In the genomic region with DNA sequence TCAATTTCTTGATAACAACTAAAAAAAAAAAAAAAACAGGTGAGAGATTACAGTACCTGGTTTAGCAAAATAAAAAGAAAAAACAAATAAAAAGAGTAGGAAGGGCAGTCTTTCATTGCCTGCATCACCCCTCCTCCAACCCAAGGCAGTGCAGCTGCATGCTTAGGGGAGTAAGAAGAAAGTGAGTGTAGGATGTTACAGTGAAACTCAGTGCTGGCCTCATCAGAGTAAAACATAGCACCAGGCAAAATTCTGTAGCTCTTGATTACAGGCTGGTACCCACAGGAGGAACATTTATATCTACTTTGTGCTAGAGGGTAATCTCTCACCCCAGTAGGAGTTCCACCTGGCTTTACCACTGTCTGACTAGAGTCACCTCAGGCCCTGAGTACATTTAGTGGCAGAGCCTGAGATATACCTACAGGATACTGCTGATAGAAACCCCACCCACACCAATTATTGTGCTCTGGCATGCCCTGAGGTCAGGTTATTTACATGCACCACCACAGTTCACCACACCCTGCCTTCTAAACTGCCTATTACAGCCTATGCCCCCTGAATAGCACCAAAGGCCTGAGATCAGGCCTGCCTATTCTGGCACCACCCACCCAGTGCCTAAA, we compare ENCODE assay signal across 21 cellular contexts.
"Had no signal": no experiment of that assay in that cellular context is flagged by ENCODE, and none has a peak within 500 bp of the region (broad histone marks: within the 10 kb centered on the region; RNA-seq: fewer than 3 reads in every experiment).

No MANE protein-coding gene starts in this region.

- DNase-seq: Karpas-422; KBM-7; MG63; NCI-H1092; NCI-H1105 treated with DMSO at 0.1 percent for 48 hours; NCI-H1417 treated with DMSO at 0.1 percent for 48 hours; NCI-H146; NCI-H1694 treated with DMSO at 0.1 percent for 48 hours; NCI-H1930; NCI-H2081; NCI-H2107; NCI-H2227 treated with DMSO at 0.1 percent for 48 hours; NCI-H524; NCI-H526 treated with DMSO at 0.1 percent for 48 hours; NCI-H748 treated with DMSO at 0.1 percent for 48 hours; NK-92 treated with Interleukin-12 subunit alpha and Interleukin-12 subunit beta, amount 100 ng/mL, for 24 hours; PC-3; SHP77; SK-N-SH had no signal

- H3K27me3 ChIP-seq: MG63 had no signal

- H3K9me3 ChIP-seq: MG63, SK-N-SH had no signal

- ATAC-seq: Panc1, PC-3 had no signal

- H3K4me3 ChIP-seq: MG63 had no signal

- H3K4me2 ChIP-seq: SK-N-SH had no signal

- H3K36me3 ChIP-seq: MG63 had no signal

- H3K27ac ChIP-seq: RWPE1 had no signal
